9 cellular contexts compared by ENCODE assay signal in the genomic region with DNA sequence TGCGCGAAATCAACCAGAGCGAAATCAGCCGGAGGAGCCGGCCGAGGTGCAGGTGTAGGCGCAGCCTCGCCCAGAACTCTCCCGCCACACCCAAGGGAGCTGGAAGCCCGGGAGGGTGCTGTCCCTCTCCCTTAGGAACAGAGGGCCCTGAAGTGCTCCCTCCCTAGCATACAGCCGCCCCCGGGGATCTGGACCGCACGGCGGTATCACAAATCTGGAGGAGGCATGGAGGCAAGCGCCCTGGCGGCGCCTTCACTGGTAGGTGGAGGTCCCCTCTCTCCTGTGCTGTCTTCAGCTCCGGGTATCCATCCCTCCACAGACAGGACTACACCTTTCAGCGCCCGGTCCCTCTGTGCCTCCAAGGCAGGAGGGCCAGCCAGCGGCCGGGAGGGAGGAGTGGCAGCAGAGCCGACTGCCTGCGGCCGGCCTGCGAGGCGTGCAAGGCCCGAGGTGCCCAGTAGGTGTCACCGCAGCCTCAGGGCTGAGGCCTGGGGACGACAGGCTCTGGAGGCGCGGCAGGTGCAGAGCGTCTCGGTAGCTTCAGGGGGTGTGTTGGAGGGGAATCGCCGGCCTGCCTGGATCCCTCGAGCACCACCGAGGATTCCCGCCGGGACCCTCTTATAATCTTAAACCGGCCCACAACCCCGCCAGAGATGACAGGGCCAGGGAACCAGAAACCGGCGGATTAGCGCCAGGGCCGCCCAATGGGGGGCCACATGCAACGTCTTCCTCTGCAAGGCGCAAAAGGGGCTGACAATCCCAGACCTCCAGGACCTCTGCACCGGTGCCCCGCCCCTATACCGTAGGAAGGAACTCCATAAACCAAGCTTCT. TPM values are rescaled to one million over a fixed set of nuclear protein-coding genes. Genes with fewer than 3 reads are reported as not detected.
DNase-seq lines count a peak whose midpoint lies in the region; ATAC-seq and TF ChIP-seq lines count a peak whose summit lies in the region.
"Had no signal": no experiment of that assay in that cellular context is flagged by ENCODE, and none has a peak within 500 bp of the region (broad histone marks: within the 10 kb centered on the region; RNA-seq: fewer than 3 reads in every experiment).

No MANE protein-coding gene starts in this region.

- ATAC-seq in GM21360 (IDR thresholded peaks at IDR 0.05; ENCODE audit: unreplicated experiment) = peak; percentile 76

- intact Hi-C loops in CD4-positive, alpha-beta memory T cell (cut with micrococcal nuclease) = loop anchor here (1.0 to 10.0 kb wide), 6 partner anchors 46 to 294 kb away; a partner anchor contains a TSS

- H3K4me3 Mint-ChIP-seq in CD4-positive, alpha-beta memory T cell = peak overlapping the region in 7 of 8 donors; percentile 20 to 74 (median 65)

- no peak overlapping the region for H4K8ac ChIP-seq in neuronal stem cell (ENCODE audit: low read depth, low read length)

- peak overlapping the region; percentile 90 for H3K23ac ChIP-seq in neuronal stem cell (ENCODE audit: low read depth, low read length, poor library complexity)

- H3K9me3 ChIP-seq in CD4-positive, alpha-beta memory T cell (ENCODE audit: control insufficient read depth in 1 of 2, low read length in 2 of 2) = no peaks in the 10 kb centered on the region
- peaks cover 0 to 4% of the 10 kb centered on the region in 2 donors for H3K9me3 ChIP-seq in neuronal stem cell (replicated peaks in 1 of 2; ENCODE audit: control insufficient read depth in 2 of 2, insufficient read depth in 1 of 2, low read depth in 1 of 2, low read length in 2 of 2)

- H3K9me3 Mint-ChIP-seq in CD4-positive, alpha-beta memory T cell = no peaks in the 10 kb centered on the region

- H2AK5ac ChIP-seq in neuronal stem cell (ENCODE audit: low read depth, low read length) = no peak overlapping the region

- no peaks in the 10 kb centered on the region for H3K79me1 ChIP-seq in neuronal stem cell (ENCODE audit: low read depth, low read length)

- no peak overlapping the region for H3K9ac ChIP-seq in neuronal stem cell (ENCODE audit: low read depth, low read length, poor library complexity)

- H3K4ac ChIP-seq in neuronal stem cell (ENCODE audit: low read length) = no peak overlapping the region

- H3K36me3 ChIP-seq in CD4-positive, alpha-beta memory T cell (ENCODE audit: insufficient read depth, low read length) = no peaks in the 10 kb centered on the region
- H3K36me3 ChIP-seq in neuronal stem cell (replicated peaks in 1 of 2; ENCODE audit: control insufficient read depth in 2 of 2, insufficient read depth in 2 of 2, low read length in 2 of 2) = no peaks in the 10 kb centered on the region

- no peak overlapping the region for H2BK120ac ChIP-seq in neuronal stem cell (ENCODE audit: low read depth, low read length)

- peak; percentile 68 to 75 (median 70) for DNase-seq in CD4-positive, alpha-beta memory T cell
- DNase-seq in HUDEP-2 (lab: John Stamatoyannopoulos, UW; ENCODE audit: unreplicated experiment in 76 of 76) (peak in 64 of 76 experiments; percentile 4 to 77 (median 48)), foreskin fibroblast (peak; percentile 65 to 89), neuronal stem cell (ENCODE audit: low spot score) (peak; percentile 61), stromal cell of bone marrow (ENCODE audit: low read depth) (peak; percentile 28)
- DNase-seq in activated T-helper 1 cell treated with anti-CD3 and anti-CD28 coated beads, Interleukin-2, amount 50 U/mL, for 16 hours (ENCODE audit: low read depth in 1 of 2, low spot score in 1 of 2) = peak; percentile 51 to 54

- H3K14ac ChIP-seq in neuronal stem cell (ENCODE audit: low read length) = peak overlapping the region; percentile 84

- H3K4me2 ChIP-seq in neuronal stem cell (ENCODE audit: insufficient read depth, low read length, poor library complexity, severe bottlenecking) = no peak overlapping the region

- no peak overlapping the region for H2BK15ac ChIP-seq in neuronal stem cell (ENCODE audit: low read length)

- peak overlapping the region; percentile 86 for H2AFZ ChIP-seq in neuronal stem cell (ENCODE audit: low read length)

- H3K27ac Mint-ChIP-seq in CD4-positive, alpha-beta memory T cell = peak overlapping the region in 1 of 7 donors; percentile 30

- peaks cover 33 to 45% of the 10 kb centered on the region in 2 donors for H3K27me3 Mint-ChIP-seq in CD4-positive, alpha-beta memory T cell

- no peak overlapping the region for H3K27ac ChIP-seq in CD4-positive, alpha-beta memory T cell (ENCODE audit: low read depth, low read length)
- no peak overlapping the region for H3K27ac ChIP-seq in neuronal stem cell (replicated peaks; ENCODE audit: low read length)

- peak; percentile 78 for TF ChIP-seq CTCF in foreskin fibroblast (IDR thresholded peaks at IDR 0.05; ENCODE audit: low read depth, low read length)

- H3K27me3 ChIP-seq in CD4-positive, alpha-beta memory T cell (ENCODE audit: insufficient read depth, low read length) = peaks cover 40% of the 10 kb centered on the region
- H3K27me3 ChIP-seq in neuronal stem cell (ENCODE audit: control insufficient read depth in 3 of 3, insufficient read depth in 3 of 3, low read depth in 1 of 3, low read length in 3 of 3) = peaks cover 47 to 97% (median 82%) of the 10 kb centered on the region in 3 experiments

- peak overlapping the region in 1 of 2 donors; percentile 24 for H3K4me3 ChIP-seq in CD4-positive, alpha-beta memory T cell (ENCODE audit: low read length in 2 of 2)
- H3K4me3 ChIP-seq in foreskin fibroblast (ENCODE audit: low read depth in 1 of 2, low read length in 2 of 2) = peak overlapping the region in 1 of 2 donors; percentile 18
- peak overlapping the region in 1 of 2 donors; percentile 66 for H3K4me3 ChIP-seq in neuronal stem cell (ENCODE audit: low read length in 2 of 2)

- H3K18ac ChIP-seq in neuronal stem cell (ENCODE audit: low read length) = no peak overlapping the region

- no peak overlapping the region for H2BK12ac ChIP-seq in neuronal stem cell (ENCODE audit: low read length)

- POLR2A ChIA-PET in CD4-positive, alpha-beta memory T cell (lab: Charles Lee; ENCODE audit: partially characterized antibody) = interaction anchor here (0.8 kb wide), 1 partner anchor 119 kb away, joined by 3 read pairs; a partner anchor contains a TSS

- peaks cover 35% of the 10 kb centered on the region for H3K4me1 ChIP-seq in CD4-positive, alpha-beta memory T cell (ENCODE audit: insufficient read depth, low read length)
- peaks cover 2 to 12% of the 10 kb centered on the region in 2 donors for H3K4me1 ChIP-seq in neuronal stem cell (ENCODE audit: control insufficient read depth in 2 of 2, insufficient read depth in 1 of 2, low read depth in 1 of 2, low read length in 2 of 2)

- WGBS in neuronal stem cell (ENCODE audit: extremely low coverage in 2 of 2, insufficient read length in 2 of 2, insufficient replicate concordance in 1 of 2), 2 donors = no CpG with 5 or more reads among the region's 52 CpGs

- no peak overlapping the region for H2BK5ac ChIP-seq in neuronal stem cell (ENCODE audit: low read length)

- no peak overlapping the region for H4K91ac ChIP-seq in neuronal stem cell (ENCODE audit: low read depth, low read length, poor library complexity)

- H3K36me3 Mint-ChIP-seq in CD4-positive, alpha-beta memory T cell = no peaks in the 10 kb centered on the region

- CTCF ChIA-PET in CD4-positive, alpha-beta memory T cell (lab: Charles Lee; ENCODE audit: partially characterized antibody) = interaction anchor here (0.6 to 9.6 kb wide), 32 partner anchors 8 to 350 kb away, joined by 3 to 125 read pairs (median 4); a partner anchor contains a TSS

- H3K4me1 Mint-ChIP-seq in CD4-positive, alpha-beta memory T cell = peaks cover 6 to 40% (median 20%) of the 10 kb centered on the region in 4 donors

TF ChIP-seq in PFSK-1, 5 proteins besides CTCF, POLR2A, EP300 and RAD21:
- TF ChIP-seq, protein P1, sequence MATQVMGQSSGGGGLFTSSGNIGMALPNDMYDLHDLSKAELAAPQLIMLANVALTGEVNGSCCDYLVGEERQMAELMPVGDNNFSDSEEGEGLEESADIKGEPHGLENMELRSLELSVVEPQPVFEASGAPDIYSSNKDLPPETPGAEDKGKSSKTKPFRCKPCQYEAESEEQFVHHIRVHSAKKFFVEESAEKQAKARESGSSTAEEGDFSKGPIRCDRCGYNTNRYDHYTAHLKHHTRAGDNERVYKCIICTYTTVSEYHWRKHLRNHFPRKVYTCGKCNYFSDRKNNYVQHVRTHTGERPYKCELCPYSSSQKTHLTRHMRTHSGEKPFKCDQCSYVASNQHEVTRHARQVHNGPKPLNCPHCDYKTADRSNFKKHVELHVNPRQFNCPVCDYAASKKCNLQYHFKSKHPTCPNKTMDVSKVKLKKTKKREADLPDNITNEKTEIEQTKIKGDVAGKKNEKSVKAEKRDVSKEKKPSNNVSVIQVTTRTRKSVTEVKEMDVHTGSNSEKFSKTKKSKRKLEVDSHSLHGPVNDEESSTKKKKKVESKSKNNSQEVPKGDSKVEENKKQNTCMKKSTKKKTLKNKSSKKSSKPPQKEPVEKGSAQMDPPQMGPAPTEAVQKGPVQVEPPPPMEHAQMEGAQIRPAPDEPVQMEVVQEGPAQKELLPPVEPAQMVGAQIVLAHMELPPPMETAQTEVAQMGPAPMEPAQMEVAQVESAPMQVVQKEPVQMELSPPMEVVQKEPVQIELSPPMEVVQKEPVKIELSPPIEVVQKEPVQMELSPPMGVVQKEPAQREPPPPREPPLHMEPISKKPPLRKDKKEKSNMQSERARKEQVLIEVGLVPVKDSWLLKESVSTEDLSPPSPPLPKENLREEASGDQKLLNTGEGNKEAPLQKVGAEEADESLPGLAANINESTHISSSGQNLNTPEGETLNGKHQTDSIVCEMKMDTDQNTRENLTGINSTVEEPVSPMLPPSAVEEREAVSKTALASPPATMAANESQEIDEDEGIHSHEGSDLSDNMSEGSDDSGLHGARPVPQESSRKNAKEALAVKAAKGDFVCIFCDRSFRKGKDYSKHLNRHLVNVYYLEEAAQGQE (IDR thresholded peaks at IDR 0.05; ENCODE audit: insufficient read depth in 1 of 2, low read depth in 2 of 2, low read length in 2 of 2) = no peak
- TF ChIP-seq FOXP2 (optimal IDR thresholded peaks at IDR 0.05; ENCODE audit: borderline replicate concordance, extremely low read depth, extremely low read length, insufficient read depth) = peak; percentile 73

RNA-seq across cellular contexts. Expression of a gene that starts 2.8 kb away (rescaled TPM):
- total RNA-seq in CD4-positive, alpha-beta memory T cell = under 1 TPM in 1 of 2 experiments, not detected in 1; 0.17 TPM
- not detected for polyA plus RNA-seq in CD4-positive, alpha-beta memory T cell
- polyA plus RNA-seq in PFSK-1 (2012; ENCODE audit: insufficient read length, low read depth) = 0.14 TPM
- polyA plus RNA-seq in neuronal stem cell (2013, experiment 1 of 2) = not detected
- not detected for polyA plus RNA-seq in neuronal stem cell (2013, experiment 2 of 2)

RNA-seq across cellular contexts. Expression of a gene that starts 16.6 kb away (rescaled TPM):
- not detected for total RNA-seq in CD4-positive, alpha-beta memory T cell
- polyA plus RNA-seq in CD4-positive, alpha-beta memory T cell = not detected
- not detected for polyA plus RNA-seq in PFSK-1 (2012; ENCODE audit: insufficient read length, low read depth)
- 0.26 TPM for polyA plus RNA-seq in neuronal stem cell (2013, experiment 1 of 2)
- polyA plus RNA-seq in neuronal stem cell (2013, experiment 2 of 2) = 0.26 TPM
- total RNA-seq: T-helper 2 cell treated with Interferon-gamma antibody and Interleukin-4, amounts not matched to agents 100 ng/mL and 5 ng/mL, for 36 hours had no signal
